In genomic region chr10:95464280-95464679, GRCh38 we compare ENCODE assay signal across 17 cellular contexts.
DNase-seq lines count a peak whose midpoint lies in the region; ATAC-seq and TF ChIP-seq lines count a peak whose summit lies in the region.
"Had no signal": no experiment of that assay in that cellular context is flagged by ENCODE, and none has a peak within 500 bp of the region (broad histone marks: within the 10 kb centered on the region; RNA-seq: fewer than 3 reads in every experiment).

No MANE protein-coding gene starts in this region.

- no peak overlapping the region for H3K4me3 ChIP-seq in right atrium auricular region
- no peak overlapping the region for H3K4me3 ChIP-seq in mucosa of descending colon
- no peak overlapping the region for H3K4me3 ChIP-seq in aorta (ENCODE audit: low read length in 2 of 2)
- H3K4me3 ChIP-seq in Peyer's patch, result no peak overlapping the region
- H3K4me3 ChIP-seq: GM12878, ovary, smooth muscle cell had no signal

- H3K36me3 ChIP-seq in right atrium auricular region (no peaks in the 10 kb centered on the region), mucosa of descending colon (ENCODE audit: low read depth) (no peaks in the 10 kb centered on the region), aorta (ENCODE audit: control insufficient read depth in 1 of 2, insufficient read depth in 2 of 2, low read length in 1 of 2) (peaks cover 0 to 8% of the 10 kb centered on the region in 2 donors), Peyer's patch (no peaks in the 10 kb centered on the region)
- H3K36me3 ChIP-seq: ovary had no signal

- TF ChIP-seq CTCF in right atrium auricular region (IDR thresholded peaks at IDR 0.05) (no peak), mucosa of descending colon (IDR thresholded peaks at IDR 0.05) (no peak), Peyer's patch (IDR thresholded peaks at IDR 0.05) (no peak)

- H3K27me3 ChIP-seq in right atrium auricular region, result no peaks in the 10 kb centered on the region
- H3K27me3 ChIP-seq in aorta (ENCODE audit: control insufficient read depth in 1 of 2, insufficient read depth in 2 of 2, low read length in 1 of 2), result no peaks in the 10 kb centered on the region
- H3K27me3 ChIP-seq in Peyer's patch, result no peaks in the 10 kb centered on the region
- H3K27me3 ChIP-seq: ovary had no signal

- peaks cover 0 to 72% of the 10 kb centered on the region in 2 donors for H3K4me1 ChIP-seq in right atrium auricular region
- peaks cover 9% of the 10 kb centered on the region for H3K4me1 ChIP-seq in mucosa of descending colon (ENCODE audit: low read depth)
- peaks cover 9 to 12% of the 10 kb centered on the region in 2 donors for H3K4me1 ChIP-seq in aorta (ENCODE audit: control insufficient read depth in 1 of 2, insufficient read depth in 2 of 2, low read length in 2 of 2)
- H3K4me1 ChIP-seq in Peyer's patch, result peaks cover 0 to 22% (median 0%) of the 10 kb centered on the region in 4 donors

- no peaks in the 10 kb centered on the region for H3K36me3 Mint-ChIP-seq in T-helper 17 cell (ENCODE audit: low read depth)

- ATAC-seq in mucosa of descending colon (peak; percentile 75), aorta (ENCODE audit: low FRiP score) (no peak), HG02884 (IDR thresholded peaks at IDR 0.05; ENCODE audit: unreplicated experiment) (no peak), T-helper 17 cell (no peak)
- ATAC-seq: activated CD4-positive, CD25-positive, alpha-beta regulatory T cell treated with anti-CD3 and anti-CD28 coated beads, Interleukin-2, amount 50 U/mL, for 24 hours; activated T-helper 17 cell treated with anti-CD3 and anti-CD28 coated beads, Interleukin-2, amount 50 U/mL, for 72 hours; GM12878 had no signal

- H3K9me3 ChIP-seq in right atrium auricular region (no peaks in the 10 kb centered on the region), mucosa of descending colon (no peaks in the 10 kb centered on the region), aorta (ENCODE audit: control insufficient read depth, low read length) (no peaks in the 10 kb centered on the region), Peyer's patch (no peaks in the 10 kb centered on the region), T-helper 17 cell (ENCODE audit: control insufficient read depth, low read length, poor library complexity, severe bottlenecking) (no peaks in the 10 kb centered on the region)
- H3K9me3 ChIP-seq: ovary had no signal

- H3K27me3 Mint-ChIP-seq in T-helper 17 cell, result peaks cover 26% of the 10 kb centered on the region

- H3K27ac Mint-ChIP-seq in T-helper 17 cell, result no peak overlapping the region
- H3K27ac Mint-ChIP-seq: activated T-helper 17 cell treated with anti-CD3 and anti-CD28 coated beads, Interleukin-2, amount 50 U/mL, for 72 hours had no signal

- DNase-seq in right atrium auricular region (ENCODE audit: low spot score), result no peak
- DNase-seq in cardiac septum (ENCODE audit: low spot score), result no peak
- peak; percentile 57 for DNase-seq in SW480 (ENCODE audit: low spot score)
- peak in 1 of 3 donors; percentile 46 for DNase-seq in mucosa of descending colon
- DNase-seq in aorta, result no peak
- no peak for DNase-seq in Peyer's patch
- DNase-seq in T-helper 17 cell, result no peak
- DNase-seq: effector memory CD4-positive, alpha-beta T cell; GDM1; NCI-H226; ovary; T-helper 9 cell had no signal

- H3K27ac ChIP-seq in right atrium auricular region (peak overlapping the region; percentile 90 to 99), aorta (ENCODE audit: low read depth in 1 of 2, low read length in 2 of 2) (peak overlapping the region; percentile 61 to 82), Peyer's patch (peak overlapping the region in 1 of 4 donors; percentile 65)
- H3K27ac ChIP-seq: ovary had no signal

- no peak for TF ChIP-seq POLR2A in Peyer's patch (IDR thresholded peaks at IDR 0.05)

- 63 to 66% methylated on average over 5 of the region's 5 CpGs for WGBS in aorta, 2 donors

- H3K4me1 Mint-ChIP-seq in T-helper 17 cell, result no peaks in the 10 kb centered on the region
- H3K4me1 Mint-ChIP-seq: activated T-helper 17 cell treated with anti-CD3 and anti-CD28 coated beads, Interleukin-2, amount 50 U/mL, for 72 hours had no signal

- intact Hi-C loops in cardiac septum (cut with DNase I) (no loop called here), mucosa of descending colon (cut with DNase I, micrococcal nuclease) (no loop called here), aorta (cut with DNase I) (loop anchor here in 1 of 2 donors (10.0 kb wide), 1 partner anchor 91 kb away; no protein-coding TSS in a partner anchor)

- no peak overlapping the region for H3K4me3 Mint-ChIP-seq in T-helper 17 cell
- H3K4me3 Mint-ChIP-seq: activated T-helper 17 cell treated with anti-CD3 and anti-CD28 coated beads, Interleukin-2, amount 50 U/mL, for 72 hours had no signal
